Comparison of ENCODE assay signal across 8 cellular contexts in genomic region chr13:48126944-48127814, GRCh38. TPM values are rescaled to one million over a fixed set of nuclear protein-coding genes. Genes with fewer than 3 reads are reported as not detected.
A peak's percentile ranks its signal among the peaks of the same experiment; 100 is the strongest.
DNase-seq lines count a peak whose midpoint lies in the region; ATAC-seq, FAIRE-seq and TF ChIP-seq lines count a peak whose summit lies in the region.

No MANE protein-coding gene starts in this region.

- H3K4me3 ChIP-seq in AG04450 (ENCODE audit: low read depth, low read length): no peak overlapping the region
- H3K4me3 ChIP-seq in OCI-LY1 (ENCODE audit: low read depth, low read length, poor library complexity, severe bottlenecking): no peak overlapping the region
- no peak overlapping the region for H3K4me3 ChIP-seq in fibroblast of villous mesenchyme (ENCODE audit: low read depth, low read length)
- no peak overlapping the region for H3K4me3 ChIP-seq in neural progenitor cell

- FAIRE-seq in GM12891 (lab: Jason Lieb, UNC): peak; percentile 84

- H3K9me2 ChIP-seq in OCI-LY1 (ENCODE audit: low read depth, low read length): no peaks in the 10 kb centered on the region

- H3K4me2 ChIP-seq in OCI-LY1 (ENCODE audit: low read length): no peak overlapping the region
- H3K4me2 ChIP-seq in neural progenitor cell: peak overlapping the region; percentile 24

- no peaks in the 10 kb centered on the region for H3K9me3 Mint-ChIP-seq in activated T-helper 17 cell treated with anti-CD3 and anti-CD28 coated beads, Interleukin-2, amount 50 U/mL, for 72 hours
- H3K9me3 Mint-ChIP-seq in neural progenitor cell: no peaks in the 10 kb centered on the region

- H3K4me1 Mint-ChIP-seq in activated T-helper 17 cell treated with anti-CD3 and anti-CD28 coated beads, Interleukin-2, amount 50 U/mL, for 72 hours: peaks cover 8% of the 10 kb centered on the region
- H3K4me1 Mint-ChIP-seq in neural progenitor cell: peaks cover 34% of the 10 kb centered on the region

- H3K9me3 ChIP-seq in AG04450 (ENCODE audit: control insufficient read depth, insufficient read depth, low read length) (no peaks in the 10 kb centered on the region), OCI-LY1 (ENCODE audit: low read length) (no peaks in the 10 kb centered on the region), neural progenitor cell (ENCODE audit: low read depth) (no peaks in the 10 kb centered on the region)

- H3K27ac Mint-ChIP-seq in activated T-helper 17 cell treated with anti-CD3 and anti-CD28 coated beads, Interleukin-2, amount 50 U/mL, for 72 hours: peak overlapping the region; percentile 53
- H3K27ac Mint-ChIP-seq in neural progenitor cell: peak overlapping the region; percentile 1

- peak; percentile 75 for TF ChIP-seq CTCF in AG04450 (IDR thresholded peaks at IDR 0.05; ENCODE audit: low read depth, low read length)
- peak; percentile 73 for TF ChIP-seq CTCF in OCI-LY1 (IDR thresholded peaks at IDR 0.05; ENCODE audit: low read length)
- peak; percentile 76 for TF ChIP-seq CTCF in fibroblast of villous mesenchyme (IDR thresholded peaks at IDR 0.05; ENCODE audit: insufficient read depth, low read depth, low read length)
- peak; percentile 86 for TF ChIP-seq CTCF in neural progenitor cell (IDR thresholded peaks at IDR 0.05)

- H3K4me1 ChIP-seq in OCI-LY1 (ENCODE audit: insufficient read depth, low read length, severe bottlenecking): peaks cover 6% of the 10 kb centered on the region
- peaks cover 10% of the 10 kb centered on the region for H3K4me1 ChIP-seq in neural progenitor cell

- no peak overlapping the region for H3K9ac ChIP-seq in OCI-LY1 (ENCODE audit: low read length)
- no peak overlapping the region for H3K9ac ChIP-seq in neural progenitor cell

- no peaks in the 10 kb centered on the region for H3F3A ChIP-seq in OCI-LY1 (ENCODE audit: insufficient read depth, low read length)
- H3F3A ChIP-seq in neural progenitor cell (ENCODE audit: low read depth): peaks cover 13% of the 10 kb centered on the region

- CTCF ChIA-PET in AG04450 (lab: Charles Lee): interaction anchor here (0.6 to 2.5 kb wide), 17 partner anchors 8 to 1620 kb away, joined by 3 to 29 read pairs (median 4); partner anchors contain the start of gene MED4

- H3K27ac ChIP-seq in AG04450 (ENCODE audit: low read depth, low read length) (no peak overlapping the region), OCI-LY1 (ENCODE audit: low read depth, low read length, poor library complexity, severe bottlenecking) (no peak overlapping the region), neural progenitor cell (no peak overlapping the region)

- DNase-seq in AG04450 (ENCODE audit: low read depth, low spot score): no peak
- DNase-seq in GM12891 (ENCODE audit: insufficient read length, low spot score): peak; percentile 29
- peak; percentile 84 for DNase-seq in HT-29 (ENCODE audit: low spot score)
- DNase-seq in fibroblast of villous mesenchyme (ENCODE audit: low read depth): peak; percentile 85
- DNase-seq in neural progenitor cell (ENCODE audit: low spot score): peak; percentile 71

- H3K4me3 Mint-ChIP-seq in activated T-helper 17 cell treated with anti-CD3 and anti-CD28 coated beads, Interleukin-2, amount 50 U/mL, for 72 hours: peak overlapping the region; percentile 56
- no peak overlapping the region for H3K4me3 Mint-ChIP-seq in neural progenitor cell

- H3K36me3 ChIP-seq in OCI-LY1 (ENCODE audit: insufficient read depth, low read length) (no peaks in the 10 kb centered on the region), neural progenitor cell (no peaks in the 10 kb centered on the region)

- no peaks in the 10 kb centered on the region for H3K36me3 Mint-ChIP-seq in activated T-helper 17 cell treated with anti-CD3 and anti-CD28 coated beads, Interleukin-2, amount 50 U/mL, for 72 hours (ENCODE audit: low read depth)
- H3K36me3 Mint-ChIP-seq in neural progenitor cell: no peaks in the 10 kb centered on the region

- no peaks in the 10 kb centered on the region for H4K20me1 ChIP-seq in OCI-LY1 (ENCODE audit: insufficient read depth, low read length)
- no peaks in the 10 kb centered on the region for H4K20me1 ChIP-seq in neural progenitor cell (ENCODE audit: low read depth)

- peaks cover 5% of the 10 kb centered on the region for H3K27me3 ChIP-seq in AG04450 (ENCODE audit: control insufficient read depth, insufficient read depth, low read length)
- H3K27me3 ChIP-seq in OCI-LY1 (ENCODE audit: insufficient read depth, low read length): no peaks in the 10 kb centered on the region
- H3K27me3 ChIP-seq in neural progenitor cell: peaks cover 6% of the 10 kb centered on the region

- no peak for TF ChIP-seq POLR2A in GM12891 (IDR thresholded peaks at IDR 0.05; ENCODE audit: low read depth, low read length)

- no peaks in the 10 kb centered on the region for H3K27me3 Mint-ChIP-seq in activated T-helper 17 cell treated with anti-CD3 and anti-CD28 coated beads, Interleukin-2, amount 50 U/mL, for 72 hours
- H3K27me3 Mint-ChIP-seq in neural progenitor cell (ENCODE audit: insufficient read depth, low read depth): peaks cover 2% of the 10 kb centered on the region

- peak; percentile 82 for ATAC-seq in activated T-helper 17 cell treated with anti-CD3 and anti-CD28 coated beads, Interleukin-2, amount 50 U/mL, for 72 hours (replicated peaks)
- ATAC-seq in HG03457 (IDR thresholded peaks at IDR 0.05; ENCODE audit: unreplicated experiment): no peak

- POLR2A ChIA-PET in AG04450 (lab: Yijun Ruan, JAX): no interaction called here

- H2AFZ ChIP-seq in OCI-LY1 (ENCODE audit: low read length): 0 out of 2 replicates have a peak overlapping the region, but pooled peaks have one; percentile 1
- H2AFZ ChIP-seq in neural progenitor cell (replicated peaks): peak overlapping the region; percentile 77

- H3K79me2 ChIP-seq in OCI-LY1 (ENCODE audit: insufficient read depth, low read length) (no peaks in the 10 kb centered on the region), neural progenitor cell (ENCODE audit: low read depth) (no peaks in the 10 kb centered on the region)

TF ChIP-seq in GM12891, 5 proteins besides CTCF, POLR2A, EP300 and RAD21:
- no peak for TF ChIP-seq PAX5 (IDR thresholded peaks at IDR 0.05; ENCODE audit: insufficient read depth, low read length, severe bottlenecking)
- TF ChIP-seq POLR2AphosphoS5 (IDR thresholded peaks at IDR 0.05; ENCODE audit: low read depth, low read length): no peak
- no peak for TF ChIP-seq SPI1 (IDR thresholded peaks at IDR 0.05; ENCODE audit: low read depth, low read length)
- no peak for TF ChIP-seq POU2F2 (IDR thresholded peaks at IDR 0.05; ENCODE audit: low read depth, low read length)
- no peak for TF ChIP-seq TAF1 (IDR thresholded peaks at IDR 0.05; ENCODE audit: low read depth, low read length)
TF ChIP-seq in GM12891: peak in this region for 0.

RNA-seq across cellular contexts. Expression of gene MED4, which starts 32.3 kb away (rescaled TPM):
- 47.2 and 54.1 TPM in 2 replicates for polyA plus RNA-seq in AG04450 (2011; rRNA removed)
- polyA minus RNA-seq in AG04450 (2011; rRNA and poly(A)+ RNA removed): 16.5 and 22.8 TPM in 2 replicates
- 44.6 TPM for polyA plus RNA-seq in GM12891 (2012; ENCODE audit: low read depth, missing spikeins)
- total RNA-seq in HT-29 (2014; rRNA removed; shearing (Covaris generic)): 25.4 and 25.7 TPM in 2 replicates
- total RNA-seq in activated T-helper 17 cell treated with anti-CD3 and anti-CD28 coated beads, Interleukin-2, amount 50 U/mL, for 72 hours: 10 to 100 TPM; 42.0 to 58.9 TPM
- 21.6 and 27.2 TPM in 2 replicates for total RNA-seq in fibroblast of villous mesenchyme
- 34.5 and 65.9 TPM in 2 replicates for total RNA-seq in neural progenitor cell (ENCODE audit: low replicate concordance)
